In the genomic region with DNA sequence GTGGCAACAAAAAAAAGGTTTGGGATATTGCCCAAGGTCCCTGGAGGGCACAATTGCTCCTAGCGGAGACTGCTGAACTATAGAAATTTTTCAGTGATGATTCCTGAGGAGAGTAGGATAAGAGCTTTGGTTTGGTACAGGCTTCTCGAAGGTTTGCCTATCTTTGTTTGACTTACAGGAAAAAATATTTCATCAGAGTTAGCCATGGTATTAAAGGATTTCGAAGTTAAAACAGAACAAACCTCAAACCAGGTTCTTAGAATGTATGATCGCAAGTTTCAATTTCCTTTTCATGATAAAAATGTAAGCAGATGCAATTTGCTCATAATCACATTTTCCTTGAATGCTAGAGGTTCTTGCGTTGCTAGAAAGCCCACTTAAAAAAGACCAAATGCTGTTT, we compare ENCODE assay signal across 24 cellular contexts. TPM values are rescaled to one million over a fixed set of nuclear protein-coding genes. Genes with fewer than 3 reads are reported as not detected.
DNase-seq lines count a peak whose midpoint lies in the region; ATAC-seq, FAIRE-seq and TF ChIP-seq lines count a peak whose summit lies in the region.
"Had no signal": no experiment of that assay in that cellular context is flagged by ENCODE, and none has a peak within 500 bp of the region (broad histone marks: within the 10 kb centered on the region; RNA-seq: fewer than 3 reads in every experiment).

No MANE protein-coding gene starts in this region.

- no peak for ATAC-seq in activated naive CD8-positive, alpha-beta T cell treated with anti-CD3 and anti-CD28 coated beads, Interleukin-2, amount 10 ng/mL, durations not matched to agents 7 days and 5 days (ENCODE audit: low read depth)
- no peak for ATAC-seq in activated naive CD8-positive, alpha-beta T cell treated with anti-CD3 and anti-CD28 coated beads, Interleukin-2, amount 50 U/mL, for 24 hours
- ATAC-seq: Right ventricle myocardium inferior had no signal

- no peak overlapping the region for H3K4me2 ChIP-seq in astrocyte (ENCODE audit: low read length)
- H3K4me2 ChIP-seq: PC-9 had no signal

- peak; percentile 52 for FAIRE-seq in astrocyte (lab: Jason Lieb, UNC)
- FAIRE-seq: GM12892, GM19239, H54 had no signal

- peaks cover 4% of the 10 kb centered on the region for H3K36me3 Mint-ChIP-seq in activated naive CD8-positive, alpha-beta T cell treated with anti-CD3 and anti-CD28 coated beads, Interleukin-2, amount 10 ng/mL, durations not matched to agents 7 days and 5 days
- H3K36me3 Mint-ChIP-seq in activated naive CD8-positive, alpha-beta T cell treated with anti-CD3 and anti-CD28 coated beads, Interleukin-2, amount 50 U/mL, for 24 hours (ENCODE audit: low read depth) = no peaks in the 10 kb centered on the region
- no peaks in the 10 kb centered on the region for H3K36me3 Mint-ChIP-seq in astrocyte (ENCODE audit: low read depth, unreplicated experiment)

- no peak for TF ChIP-seq CTCF in astrocyte (IDR thresholded peaks at IDR 0.05; ENCODE audit: insufficient read depth, low read depth, low read length)

- no peaks in the 10 kb centered on the region for H4K20me1 ChIP-seq in astrocyte (ENCODE audit: insufficient read depth, low read length)

- H3K9me3 ChIP-seq in astrocyte (ENCODE audit: insufficient read depth, low read depth, low read length) = no peaks in the 10 kb centered on the region
- H3K9me3 ChIP-seq: SJSA1 had no signal

- H3K4me1 Mint-ChIP-seq in activated naive CD8-positive, alpha-beta T cell treated with anti-CD3 and anti-CD28 coated beads, Interleukin-2, amount 10 ng/mL, durations not matched to agents 7 days and 5 days = peaks cover 21% of the 10 kb centered on the region
- peaks cover 8% of the 10 kb centered on the region for H3K4me1 Mint-ChIP-seq in activated naive CD8-positive, alpha-beta T cell treated with anti-CD3 and anti-CD28 coated beads, Interleukin-2, amount 50 U/mL, for 24 hours
- no peaks in the 10 kb centered on the region for H3K4me1 Mint-ChIP-seq in astrocyte (ENCODE audit: low read depth, unreplicated experiment)

- no peak overlapping the region for H2AFZ ChIP-seq in astrocyte (ENCODE audit: low read depth, low read length)
- H2AFZ ChIP-seq: PC-9 had no signal

- H3K27me3 ChIP-seq in astrocyte (ENCODE audit: insufficient read depth, low read length) = peaks cover 17% of the 10 kb centered on the region

- no peak overlapping the region for H3K4me3 ChIP-seq in astrocyte (ENCODE audit: insufficient read depth, low read depth, low read length)
- H3K4me3 ChIP-seq: PC-9, SJSA1 had no signal

- H3K9me3 Mint-ChIP-seq in activated naive CD8-positive, alpha-beta T cell treated with anti-CD3 and anti-CD28 coated beads, Interleukin-2, amount 10 ng/mL, durations not matched to agents 7 days and 5 days = peaks cover 1% of the 10 kb centered on the region
- no peaks in the 10 kb centered on the region for H3K9me3 Mint-ChIP-seq in activated naive CD8-positive, alpha-beta T cell treated with anti-CD3 and anti-CD28 coated beads, Interleukin-2, amount 50 U/mL, for 24 hours
- no peaks in the 10 kb centered on the region for H3K9me3 Mint-ChIP-seq in astrocyte (ENCODE audit: unreplicated experiment)

- POLR2A ChIA-PET in activated naive CD8-positive, alpha-beta T cell treated with anti-CD3 and anti-CD28 coated beads, Interleukin-2, amount 10 ng/mL, durations not matched to agents 7 days and 5 days (lab: Charles Lee) = interaction anchor here (0.8 kb wide), 1 partner anchor 83 kb away, joined by 3 read pairs; no protein-coding TSS in a partner anchor

- H3K27me3 Mint-ChIP-seq in activated naive CD8-positive, alpha-beta T cell treated with anti-CD3 and anti-CD28 coated beads, Interleukin-2, amount 10 ng/mL, durations not matched to agents 7 days and 5 days = no peaks in the 10 kb centered on the region
- H3K27me3 Mint-ChIP-seq in activated naive CD8-positive, alpha-beta T cell treated with anti-CD3 and anti-CD28 coated beads, Interleukin-2, amount 50 U/mL, for 24 hours = peaks cover 28% of the 10 kb centered on the region
- peaks cover 34% of the 10 kb centered on the region for H3K27me3 Mint-ChIP-seq in astrocyte (ENCODE audit: low read depth, unreplicated experiment)

- no peaks in the 10 kb centered on the region for H3K36me3 ChIP-seq in astrocyte (ENCODE audit: insufficient read depth, low read length)
- H3K36me3 ChIP-seq: SJSA1 had no signal

- no peaks in the 10 kb centered on the region for H3K79me2 ChIP-seq in astrocyte (ENCODE audit: insufficient read depth, low read length)

- no peak for DNase-seq in activated naive CD8-positive, alpha-beta T cell treated with anti-CD3 and anti-CD28 coated beads, Interleukin-2, amount 10 ng/mL, durations not matched to agents 7 days and 5 days
- DNase-seq in activated naive CD8-positive, alpha-beta T cell treated with anti-CD3 and anti-CD28 coated beads, Interleukin-2, amount 50 U/mL, for 24 hours = no peak
- DNase-seq in MV-4-11 (lab: John Stamatoyannopoulos, UW) (peak; percentile 43), astrocyte (ENCODE audit: low read depth) (no peak), GM19240 (ENCODE audit: insufficient read length, low spot score) (no peak), NCI-H526 treated with DMSO at 0.1 percent for 48 hours (lab: John Stamatoyannopoulos, UW) (no peak), NCI-H446 treated with DMSO at 0.1 percent for 48 hours (lab: John Stamatoyannopoulos, UW) (no peak)
- DNase-seq: ACHN, Calu3, DND-41, Karpas-422, NCI-H1092 treated with DMSO at 0.1 percent for 48 hours, NCI-H1436 treated with DMSO at 0.1 percent for 48 hours, NCI-H1930, NCI-H2107, NCI-H524 treated with DMSO at 0.1 percent for 48 hours, PC-9 had no signal

- no peak overlapping the region for H3K9ac ChIP-seq in astrocyte (ENCODE audit: low read length)

- H3K27ac Mint-ChIP-seq in activated naive CD8-positive, alpha-beta T cell treated with anti-CD3 and anti-CD28 coated beads, Interleukin-2, amount 10 ng/mL, durations not matched to agents 7 days and 5 days = peak overlapping the region; percentile 85
- no peak overlapping the region for H3K27ac Mint-ChIP-seq in activated naive CD8-positive, alpha-beta T cell treated with anti-CD3 and anti-CD28 coated beads, Interleukin-2, amount 50 U/mL, for 24 hours
- H3K27ac Mint-ChIP-seq in astrocyte (ENCODE audit: unreplicated experiment) = no peak overlapping the region

- H3K27ac ChIP-seq in astrocyte (ENCODE audit: low read depth, low read length) = no peak overlapping the region
- H3K27ac ChIP-seq: HL-60, PC-9, SJSA1 had no signal

- H3K4me3 Mint-ChIP-seq in activated naive CD8-positive, alpha-beta T cell treated with anti-CD3 and anti-CD28 coated beads, Interleukin-2, amount 10 ng/mL, durations not matched to agents 7 days and 5 days = peak overlapping the region; percentile 86
- H3K4me3 Mint-ChIP-seq in activated naive CD8-positive, alpha-beta T cell treated with anti-CD3 and anti-CD28 coated beads, Interleukin-2, amount 50 U/mL, for 24 hours = no peak overlapping the region
- H3K4me3 Mint-ChIP-seq in astrocyte (ENCODE audit: unreplicated experiment) = no peak overlapping the region

- H3K4me1 ChIP-seq in astrocyte (ENCODE audit: insufficient read depth, low read length) = no peaks in the 10 kb centered on the region
- H3K4me1 ChIP-seq: SJSA1 had no signal

RNA-seq across cellular contexts. Expression of a gene that starts 1.7 kb away (rescaled TPM):
- 10 to 100 TPM; 17.6 to 18.1 TPM for total RNA-seq in activated naive CD8-positive, alpha-beta T cell treated with anti-CD3 and anti-CD28 coated beads, Interleukin-2, amount 10 ng/mL, durations not matched to agents 7 days and 5 days
- total RNA-seq in astrocyte = 0.18 TPM in 1 of 2 replicates, not detected in the other
- total RNA-seq: Calu3, PC-9, Right ventricle myocardium inferior, RPMI7951, SJSA1 had no signal

Comparison
In these comparisons a context has a peak if more than half of its experiments do, and no peak if none do; other contexts are left out.
1. RNA of a gene that starts 1.7 kb away (total RNA-seq): 17.6 to 18.1 TPM in activated naive CD8-positive, alpha-beta T cell treated with anti-CD3 and anti-CD28 coated beads, Interleukin-2, amount 10 ng/mL, durations not matched to agents 7 days and 5 days; 0.18 TPM in astrocyte; every median in the first group is over 10 times any median in the second.